ENCODE assay signal across 23 cellular contexts in genomic region chr6:43796910-43797890, GRCh38. TPM values are rescaled to one million over a fixed set of nuclear protein-coding genes. Genes with fewer than 3 reads are reported as not detected.
A peak's percentile ranks its signal among the peaks of the same experiment; 100 is the strongest.
DNase-seq lines count a peak whose midpoint lies in the region; ATAC-seq and TF ChIP-seq lines count a peak whose summit lies in the region.
"Had no signal": no experiment of that assay in that cellular context is flagged by ENCODE, and none has a peak within 500 bp of the region (broad histone marks: within the 10 kb centered on the region; RNA-seq: fewer than 3 reads in every experiment).

No MANE protein-coding gene starts in this region.

- peaks cover 25% of the 10 kb centered on the region for H3K4me1 ChIP-seq in PC-3 (ENCODE audit: insufficient read depth, low read length)
- H3K4me1 ChIP-seq in lower lobe of right lung, result peaks cover 35% of the 10 kb centered on the region

- H3K27ac Mint-ChIP-seq in activated T-helper 1 cell treated with anti-CD3 and anti-CD28 coated beads, Interleukin-12 subunit alpha, Interleukin-12 subunit beta, Interleukin-2, Interleukin-4 antibody, amounts not matched to agents 30 ng/mL and 10 ng/mL and 1 ng/mL, durations not matched to agents 14 hours and 24 hours and 36 hours, result no peak overlapping the region
- H3K27ac Mint-ChIP-seq: activated T-cell treated with anti-CD3 and anti-CD28 coated beads, Interleukin-2, amount 50 U/mL, for 72 hours had no signal

- H3K27me3 Mint-ChIP-seq in activated T-helper 1 cell treated with anti-CD3 and anti-CD28 coated beads, Interleukin-12 subunit alpha, Interleukin-12 subunit beta, Interleukin-2, Interleukin-4 antibody, amounts not matched to agents 30 ng/mL and 10 ng/mL and 1 ng/mL, durations not matched to agents 14 hours and 24 hours and 36 hours (ENCODE audit: insufficient read depth), result peaks cover 2% of the 10 kb centered on the region

- no peak overlapping the region for H3K4me2 ChIP-seq in PC-3 (ENCODE audit: low read length)

- CTCF ChIA-PET in PC-3 (lab: Charles Lee), result no interaction called here

- H3K4me1 Mint-ChIP-seq in activated T-helper 1 cell treated with anti-CD3 and anti-CD28 coated beads, Interleukin-12 subunit alpha, Interleukin-12 subunit beta, Interleukin-2, Interleukin-4 antibody, amounts not matched to agents 30 ng/mL and 10 ng/mL and 1 ng/mL, durations not matched to agents 14 hours and 24 hours and 36 hours (ENCODE audit: low read depth), result peaks cover 24% of the 10 kb centered on the region

- no peaks in the 10 kb centered on the region for H3K9me3 ChIP-seq in PC-3 (ENCODE audit: low read length)
- no peaks in the 10 kb centered on the region for H3K9me3 ChIP-seq in lower lobe of right lung
- H3K9me3 ChIP-seq: BE2C, esophagus squamous epithelium, tibial artery had no signal

- H3K9ac ChIP-seq in PC-3 (ENCODE audit: low read length), result no peak overlapping the region

- H3K27ac ChIP-seq in PC-3 (ENCODE audit: low read length) (no peak overlapping the region), lower lobe of right lung (no peak overlapping the region)
- H3K27ac ChIP-seq: SK-N-MC, tibial artery had no signal

- no peaks in the 10 kb centered on the region for H3K27me3 ChIP-seq in PC-3 (ENCODE audit: low read length)
- no peaks in the 10 kb centered on the region for H3K27me3 ChIP-seq in lower lobe of right lung (ENCODE audit: low read depth)
- H3K27me3 ChIP-seq: BE2C, esophagus squamous epithelium had no signal

- no TSS peak for BruUV-seq in PC-3 (replicated peaks; lab: Mats Ljungman, UMichigan)

- no peaks in the 10 kb centered on the region for H3K36me3 Mint-ChIP-seq in activated T-helper 1 cell treated with anti-CD3 and anti-CD28 coated beads, Interleukin-12 subunit alpha, Interleukin-12 subunit beta, Interleukin-2, Interleukin-4 antibody, amounts not matched to agents 30 ng/mL and 10 ng/mL and 1 ng/mL, durations not matched to agents 14 hours and 24 hours and 36 hours (ENCODE audit: low read depth)
- H3K36me3 Mint-ChIP-seq: naive thymus-derived CD8-positive, alpha-beta T cell had no signal

- POLR2A ChIA-PET in PC-3 (lab: Charles Lee; ENCODE audit: unreplicated experiment), result no interaction called here

- H3K4me3 ChIP-seq in PC-3 (ENCODE audit: low read length), result no peak overlapping the region
- no peak overlapping the region for H3K4me3 ChIP-seq in lower lobe of right lung
- H3K4me3 ChIP-seq: esophagus squamous epithelium, SK-N-MC, tibial artery had no signal

- intact Hi-C loops in PC-3 (cut with micrococcal nuclease) (loop anchor here (2.0 kb wide), 1 partner anchor 26 kb away; the partner anchor contains the start of gene VEGFA), lower lobe of right lung (cut with DNase I) (no loop called here)
- intact Hi-C loops in activated T-helper 1 cell treated with anti-CD3 and anti-CD28 coated beads, Interleukin-12 subunit alpha, Interleukin-12 subunit beta, Interleukin-2, Interleukin-4 antibody, amounts not matched to agents 30 ng/mL and 10 ng/mL and 1 ng/mL, durations not matched to agents 14 hours and 24 hours and 36 hours (cut with micrococcal nuclease), result no loop called here

- H3K79me2 ChIP-seq in PC-3 (ENCODE audit: low read length), result no peaks in the 10 kb centered on the region

- DNase-seq in NOMO-1 treated with DMSO at 0.1 percent for 48 hours (lab: John Stamatoyannopoulos, UW; ENCODE audit: unreplicated experiment) (peak; percentile 19), NOMO-1 (lab: John Stamatoyannopoulos, UW; ENCODE audit: unreplicated experiment in 2 of 2) (no peak), DMS53 (lab: John Stamatoyannopoulos, UW) (peak; percentile 67), PC-3 (peak; percentile 25), lower lobe of right lung (peak; percentile 35), NCI-H146 treated with DMSO at 0.1 percent for 48 hours (lab: John Stamatoyannopoulos, UW; ENCODE audit: unreplicated experiment) (no peak), GM19240 (ENCODE audit: insufficient read length, low spot score) (no peak)
- DNase-seq in activated T-helper 1 cell treated with anti-CD3 and anti-CD28 coated beads, Interleukin-12 subunit alpha, Interleukin-12 subunit beta, Interleukin-2, Interleukin-4 antibody, amounts not matched to agents 30 ng/mL and 10 ng/mL and 1 ng/mL, durations not matched to agents 14 hours and 24 hours and 36 hours (ENCODE audit: low spot score), result no peak
- DNase-seq: 8988T; activated CD4-positive, alpha-beta T cell treated with anti-CD3 and anti-CD28 coated beads, Interleukin-2, amount 50 U/mL, for 48 hours; activated T-cell treated with anti-CD3 and anti-CD28 coated beads, Interleukin-2, amount 50 U/mL, for 72 hours; BE2C; DMS79 treated with DMSO at 0.1 percent for 48 hours; esophagus squamous epithelium; H7; head of caudate nucleus; naive thymus-derived CD8-positive, alpha-beta T cell; NCI-H2081; NCI-H524 treated with DMSO at 0.1 percent for 48 hours; OCI-M1; stimulated activated CD4-positive, alpha-beta T cell treated with anti-CD3 and anti-CD28 coated beads, Interleukin-12 subunit alpha, Interleukin-12 subunit beta, amount 100 ng/mL, for 4 hours; tibial artery had no signal

- no peak for ATAC-seq in PC-3
- no peak for ATAC-seq in lower lobe of right lung
- ATAC-seq: activated T-cell treated with anti-CD3 and anti-CD28 coated beads, Interleukin-2, amount 50 U/mL, for 72 hours had no signal

- H3K36me3 ChIP-seq in PC-3 (ENCODE audit: low read depth, low read length) (no peaks in the 10 kb centered on the region), lower lobe of right lung (no peaks in the 10 kb centered on the region)
- H3K36me3 ChIP-seq: BE2C, esophagus squamous epithelium, tibial artery had no signal

- no peak overlapping the region for H2AFZ ChIP-seq in PC-3 (ENCODE audit: low read length)

- H3K9me3 Mint-ChIP-seq in activated T-helper 1 cell treated with anti-CD3 and anti-CD28 coated beads, Interleukin-12 subunit alpha, Interleukin-12 subunit beta, Interleukin-2, Interleukin-4 antibody, amounts not matched to agents 30 ng/mL and 10 ng/mL and 1 ng/mL, durations not matched to agents 14 hours and 24 hours and 36 hours, result no peaks in the 10 kb centered on the region
- H3K9me3 Mint-ChIP-seq: activated T-cell treated with anti-CD3 and anti-CD28 coated beads, Interleukin-2, amount 50 U/mL, for 72 hours; naive thymus-derived CD8-positive, alpha-beta T cell had no signal

- no peak overlapping the region for H3K4me3 Mint-ChIP-seq in activated T-helper 1 cell treated with anti-CD3 and anti-CD28 coated beads, Interleukin-12 subunit alpha, Interleukin-12 subunit beta, Interleukin-2, Interleukin-4 antibody, amounts not matched to agents 30 ng/mL and 10 ng/mL and 1 ng/mL, durations not matched to agents 14 hours and 24 hours and 36 hours
- H3K4me3 Mint-ChIP-seq: activated T-cell treated with anti-CD3 and anti-CD28 coated beads, Interleukin-2, amount 50 U/mL, for 72 hours; naive thymus-derived CD8-positive, alpha-beta T cell had no signal

- no peaks in the 10 kb centered on the region for H3F3A ChIP-seq in PC-3 (ENCODE audit: low read length, unreplicated experiment)

- no peaks in the 10 kb centered on the region for H4K20me1 ChIP-seq in PC-3 (ENCODE audit: low read length)

- H3K9me2 ChIP-seq in PC-3 (replicated peaks; ENCODE audit: low read length), result no peaks in the 10 kb centered on the region

- TF ChIP-seq CTCF in PC-3 (conservative IDR thresholded peaks at IDR 0.05; ENCODE audit: low read depth, low read length), result peak; percentile 43; the same call in 1 of the 2 replicates
- TF ChIP-seq CTCF in lower lobe of right lung (IDR thresholded peaks at IDR 0.05), result no peak

RNA-seq across cellular contexts. Expression of gene VEGFA, which starts 27.2 kb away (rescaled TPM):
- total RNA-seq in PC-3 (2014; rRNA removed) (146 and 190 TPM in 2 replicates), lower lobe of right lung (196 TPM)
- 42.3 and 43.2 TPM in 2 replicates for total RNA-seq in activated T-helper 1 cell treated with anti-CD3 and anti-CD28 coated beads, Interleukin-12 subunit alpha, Interleukin-12 subunit beta, Interleukin-2, Interleukin-4 antibody, amounts not matched to agents 30 ng/mL and 10 ng/mL and 1 ng/mL, durations not matched to agents 14 hours and 24 hours and 36 hours

Comparison
In these comparisons a context has a peak if more than half of its experiments do, and no peak if none do; other contexts are left out.
1. DNase-seq: peak in NOMO-1 treated with DMSO at 0.1 percent for 48 hours (single experiment), DMS53 (single experiment), PC-3 (single experiment) and lower lobe of right lung (single experiment); none in NOMO-1 (0 of 2), NCI-H146 treated with DMSO at 0.1 percent for 48 hours (single experiment), GM19240 (single experiment) and activated T-helper 1 cell treated with anti-CD3 and anti-CD28 coated beads, Interleukin-12 subunit alpha, Interleukin-12 subunit beta, Interleukin-2, Interleukin-4 antibody, amounts not matched to agents 30 ng/mL and 10 ng/mL and 1 ng/mL, durations not matched to agents 14 hours and 24 hours and 36 hours (single experiment).